In the genomic region with DNA sequence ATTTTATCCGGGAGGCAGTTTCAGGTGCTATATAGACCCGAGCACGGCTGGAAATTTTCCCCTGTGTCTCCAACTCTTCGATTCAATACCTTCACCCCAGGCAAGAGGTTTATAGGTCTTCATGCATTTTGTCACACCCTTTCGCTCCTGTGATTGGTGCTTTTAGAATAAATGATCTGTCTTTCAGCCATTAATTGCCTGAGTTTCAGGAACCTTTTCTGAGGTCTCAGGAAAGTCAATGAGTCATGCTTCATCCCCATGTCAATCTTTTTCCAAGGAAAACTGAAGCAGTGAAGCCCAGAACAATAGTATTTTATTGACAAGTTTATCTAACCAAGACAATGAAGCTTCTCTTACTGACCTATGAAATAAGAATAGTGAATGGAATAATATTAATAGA, we compare ENCODE assay signal across 29 cellular contexts. TPM values are rescaled to one million over a fixed set of nuclear protein-coding genes. Genes with fewer than 3 reads are reported as not detected.
A peak's percentile ranks its signal among the peaks of the same experiment; 100 is the strongest.
DNase-seq lines count a peak whose midpoint lies in the region; ATAC-seq, FAIRE-seq and TF ChIP-seq lines count a peak whose summit lies in the region.
"Had no signal": no experiment of that assay in that cellular context is flagged by ENCODE, and none has a peak within 500 bp of the region (broad histone marks: within the 10 kb centered on the region; RNA-seq: fewer than 3 reads in every experiment).

No MANE protein-coding gene starts in this region.

- H3K9me3 ChIP-seq in PC-3 (ENCODE audit: low read length) = no peaks in the 10 kb centered on the region
- H3K9me3 ChIP-seq: A549; BLaER1 treated with 17β-estradiol and CSF1 and Interleukin-3, amounts not matched to agents 10 nM and 100 nM; SJSA1 had no signal

- H3K27ac ChIP-seq in PC-3 (ENCODE audit: low read length) = no peak overlapping the region
- H3K27ac ChIP-seq: A549; BLaER1 treated with 17β-estradiol and CSF1 and Interleukin-3, amounts not matched to agents 10 nM and 100 nM; SJSA1 had no signal

- no peaks in the 10 kb centered on the region for H4K20me1 ChIP-seq in PC-3 (ENCODE audit: low read length)
- H4K20me1 ChIP-seq: BLaER1 treated with 17β-estradiol and CSF1 and Interleukin-3, amounts not matched to agents 10 nM and 100 nM had no signal

- H3K9me3 Mint-ChIP-seq in effector memory CD8-positive, alpha-beta T cell = no peaks in the 10 kb centered on the region
- H3K9me3 Mint-ChIP-seq in natural killer cell treated with Interleukin-12 subunit alpha and Interleukin-12 subunit beta and Interleukin-15 and Interleukin-18, amount 100 ng/mL, for 72 hours = no peaks in the 10 kb centered on the region
- H3K9me3 Mint-ChIP-seq: CD4-positive, alpha-beta T cell; IgD-negative memory B cell had no signal

- no peaks in the 10 kb centered on the region for H3K36me3 ChIP-seq in PC-3 (ENCODE audit: low read depth, low read length)
- H3K36me3 ChIP-seq in bronchial epithelial cell (ENCODE audit: control insufficient read depth, insufficient read depth, low read length) = no peaks in the 10 kb centered on the region
- H3K36me3 ChIP-seq: BLaER1 treated with 17β-estradiol and CSF1 and Interleukin-3, amounts not matched to agents 10 nM and 100 nM; SJSA1 had no signal

- H3K27me3 Mint-ChIP-seq in effector memory CD8-positive, alpha-beta T cell = peaks cover 12 to 18% of the 10 kb centered on the region in 2 donors
- peaks cover 5 to 24% of the 10 kb centered on the region in 2 donors for H3K27me3 Mint-ChIP-seq in natural killer cell treated with Interleukin-12 subunit alpha and Interleukin-12 subunit beta and Interleukin-15 and Interleukin-18, amount 100 ng/mL, for 72 hours

- ATAC-seq in PC-3 = peak; percentile 20; the same call in 1 of the 2 replicates
- ATAC-seq in effector memory CD8-positive, alpha-beta T cell (replicated peaks) = no peak
- no peak for ATAC-seq in natural killer cell treated with Interleukin-12 subunit alpha and Interleukin-12 subunit beta and Interleukin-15 and Interleukin-18, amount 100 ng/mL, for 72 hours
- ATAC-seq: A549, GM12878, Right ventricle myocardium inferior had no signal

- no peak overlapping the region for H3K4me3 Mint-ChIP-seq in effector memory CD8-positive, alpha-beta T cell
- no peak overlapping the region for H3K4me3 Mint-ChIP-seq in natural killer cell treated with Interleukin-12 subunit alpha and Interleukin-12 subunit beta and Interleukin-15 and Interleukin-18, amount 100 ng/mL, for 72 hours
- H3K4me3 Mint-ChIP-seq: CD4-positive, alpha-beta T cell; IgD-negative memory B cell had no signal

- no peaks in the 10 kb centered on the region for H3K9me2 ChIP-seq in PC-3 (replicated peaks; ENCODE audit: low read length)

- no peaks in the 10 kb centered on the region for H3K4me1 Mint-ChIP-seq in effector memory CD8-positive, alpha-beta T cell (ENCODE audit: low read depth in 2 of 2)
- H3K4me1 Mint-ChIP-seq in natural killer cell treated with Interleukin-12 subunit alpha and Interleukin-12 subunit beta and Interleukin-15 and Interleukin-18, amount 100 ng/mL, for 72 hours (ENCODE audit: low read depth in 2 of 2) = no peaks in the 10 kb centered on the region

- TF ChIP-seq CTCF in PC-3 (conservative IDR thresholded peaks at IDR 0.05; ENCODE audit: low read depth, low read length) (no peak), bronchial epithelial cell (IDR thresholded peaks at IDR 0.05; ENCODE audit: insufficient read depth, low read length, severe bottlenecking) (no peak)

- BruUV-seq in PC-3 (replicated peaks; lab: Mats Ljungman, UMichigan) = no TSS peak

- POLR2A ChIA-PET in PC-3 (lab: Charles Lee; ENCODE audit: unreplicated experiment) = no interaction called here

- H3K4me3 ChIP-seq in PC-3 (ENCODE audit: low read length) = no peak overlapping the region
- H3K4me3 ChIP-seq in bronchial epithelial cell (ENCODE audit: low read depth, low read length) = no peak overlapping the region
- H3K4me3 ChIP-seq: A549; BLaER1 treated with 17β-estradiol and CSF1 and Interleukin-3, amounts not matched to agents 10 nM and 100 nM; GM12878; SJSA1 had no signal

- no peak overlapping the region for H3K9ac ChIP-seq in PC-3 (ENCODE audit: low read length)
- H3K9ac ChIP-seq: BLaER1 treated with 17β-estradiol and CSF1 and Interleukin-3, amounts not matched to agents 10 nM and 100 nM had no signal

- H3K36me3 Mint-ChIP-seq in effector memory CD8-positive, alpha-beta T cell (ENCODE audit: insufficient read depth) = no peaks in the 10 kb centered on the region
- H3K36me3 Mint-ChIP-seq in natural killer cell treated with Interleukin-12 subunit alpha and Interleukin-12 subunit beta and Interleukin-15 and Interleukin-18, amount 100 ng/mL, for 72 hours = no peaks in the 10 kb centered on the region
- H3K36me3 Mint-ChIP-seq: IgD-negative memory B cell had no signal

- no peak overlapping the region for H3K27ac Mint-ChIP-seq in effector memory CD8-positive, alpha-beta T cell
- H3K27ac Mint-ChIP-seq in natural killer cell treated with Interleukin-12 subunit alpha and Interleukin-12 subunit beta and Interleukin-15 and Interleukin-18, amount 100 ng/mL, for 72 hours = no peak overlapping the region
- H3K27ac Mint-ChIP-seq: CD4-positive, alpha-beta T cell; IgD-negative memory B cell had no signal

- intact Hi-C loops in PC-3 (cut with micrococcal nuclease) = loop anchor here (5.0 kb wide), 1 partner anchor 1046 kb away; no protein-coding TSS in a partner anchor

- DNase-seq in GM12892 (ENCODE audit: insufficient read length) (no peak), PC-3 (peak; percentile 54), bronchial epithelial cell (ENCODE audit: low read depth) (peak; percentile 37), kidney tubule cell (ENCODE audit: low spot score) (peak; percentile 43), hepatic stellate cell (ENCODE audit: low spot score) (no peak)
- DNase-seq in effector memory CD8-positive, alpha-beta T cell = no peak
- DNase-seq in natural killer cell treated with Interleukin-12 subunit alpha and Interleukin-12 subunit beta and Interleukin-15 and Interleukin-18, amount 100 ng/mL, for 72 hours (ENCODE audit: low spot score) = no peak
- DNase-seq: AML-193; CD4-positive, alpha-beta T cell; COR-L47; DMS79; EL; GDM1; HCEC 1CT; MV-4-11; NCI-H1105; NCI-H146; NCI-H1930; NCI-H2107; NCI-H446; NCI-H524 treated with DMSO at 0.1 percent for 48 hours; NCI-H774 had no signal

- H3K79me2 ChIP-seq in PC-3 (ENCODE audit: low read length) = no peaks in the 10 kb centered on the region

- no peaks in the 10 kb centered on the region for H3K4me1 ChIP-seq in PC-3 (ENCODE audit: insufficient read depth, low read length)
- H3K4me1 ChIP-seq: A549; BLaER1 treated with 17β-estradiol and CSF1 and Interleukin-3, amounts not matched to agents 10 nM and 100 nM; SJSA1 had no signal

- CTCF ChIA-PET in PC-3 (lab: Charles Lee) = no interaction called here

- FAIRE-seq in GM12892 (lab: Jason Lieb, UNC) (peak; percentile 51), bronchial epithelial cell (lab: Jason Lieb, UNC) (no peak)
- FAIRE-seq: A549, GM12878, H1 had no signal

- no peaks in the 10 kb centered on the region for H3F3A ChIP-seq in PC-3 (ENCODE audit: low read length, unreplicated experiment)

- no peak overlapping the region for H3K4me2 ChIP-seq in PC-3 (ENCODE audit: low read length)
- H3K4me2 ChIP-seq: A549; BLaER1 treated with 17β-estradiol and CSF1 and Interleukin-3, amounts not matched to agents 10 nM and 100 nM had no signal

- no peak overlapping the region for H2AFZ ChIP-seq in PC-3 (ENCODE audit: low read length)

- no peaks in the 10 kb centered on the region for H3K27me3 ChIP-seq in PC-3 (ENCODE audit: low read length)
- H3K27me3 ChIP-seq in bronchial epithelial cell (ENCODE audit: control insufficient read depth, insufficient read depth, low read length) = no peaks in the 10 kb centered on the region
- H3K27me3 ChIP-seq: BLaER1 treated with 17β-estradiol and CSF1 and Interleukin-3, amounts not matched to agents 10 nM and 100 nM; SJSA1 had no signal

- no peak for TF ChIP-seq POLR2A in GM12892 (IDR thresholded peaks at IDR 0.05; ENCODE audit: low read depth, low read length)

RNA-seq across cellular contexts. Expression of gene FAM181B, which starts 29.9 kb away (rescaled TPM):
- polyA plus RNA-seq in GM12892 (2012; ENCODE audit: missing spikeins) = not detected
- total RNA-seq in PC-3 (2014; rRNA removed) (0.23 TPM in 1 of 2 replicates, not detected in the other), bronchial epithelial cell (1.0 and 1.8 TPM in 2 replicates)
- total RNA-seq in natural killer cell treated with Interleukin-12 subunit alpha and Interleukin-12 subunit beta and Interleukin-15 and Interleukin-18, amount 100 ng/mL, for 72 hours = not detected
- total RNA-seq: GM12878 had no signal
- polyA plus RNA-seq: GM12878, IgD-negative memory B cell had no signal

Comparison
In these comparisons a context has a peak if more than half of its experiments do, and no peak if none do; other contexts are left out.
1. DNase-seq: peak in PC-3 (single experiment), bronchial epithelial cell (single experiment) and kidney tubule cell (single experiment); none in GM12892 (single experiment), effector memory CD8-positive, alpha-beta T cell (0 of 3), natural killer cell treated with Interleukin-12 subunit alpha and Interleukin-12 subunit beta and Interleukin-15 and Interleukin-18, amount 100 ng/mL, for 72 hours (single experiment) and hepatic stellate cell (single experiment).